8 cellular contexts compared by ENCODE assay signal in genomic region chr5:139668064-139668880, GRCh38. TPM values are rescaled to one million over a fixed set of nuclear protein-coding genes. Genes with fewer than 3 reads are reported as not detected.
DNase-seq lines count a peak whose midpoint lies in the region; ATAC-seq and TF ChIP-seq lines count a peak whose summit lies in the region.

No MANE protein-coding gene starts in this region.

- H3K4me2 ChIP-seq in osteoblast (ENCODE audit: insufficient read depth, low read length): peak overlapping the region; percentile 74

- H3K36me3 ChIP-seq in HUES6 (ENCODE audit: control insufficient read depth, insufficient read depth, low read length): peaks cover 2% of the 10 kb centered on the region; the same call in 1 of the 2 replicates
- H3K36me3 ChIP-seq in osteoblast (ENCODE audit: insufficient read depth, low read length): peaks cover 23% of the 10 kb centered on the region

- H3K4me1 Mint-ChIP-seq in activated T-cell treated with anti-CD3 and anti-CD28 coated beads, Interleukin-2, amount 50 U/mL, for 4 hours (ENCODE audit: low read depth): peaks cover 46% of the 10 kb centered on the region

- DNase-seq in COLO668 (lab: John Stamatoyannopoulos, UW; ENCODE audit: unreplicated experiment): peak; percentile 49
- DNase-seq in activated T-cell treated with anti-CD3 and anti-CD28 coated beads, Interleukin-2, amount 50 U/mL, for 4 hours: peak; percentile 42
- peak; percentile 39 for DNase-seq in fibroblast of mammary gland (ENCODE audit: low read depth)
- DNase-seq in osteoblast (ENCODE audit: insufficient read length, low spot score, missing footprints): peak; percentile 94
- DNase-seq in HPDE6-E6E7 (ENCODE audit: extremely low spot score): no peak
- DNase-seq in A172 (ENCODE audit: low spot score): no peak
- no peak for DNase-seq in DMS79 (lab: John Stamatoyannopoulos, UW)

- H3K27ac ChIP-seq in HUES6 (ENCODE audit: low read depth, low read length): 0 out of 2 replicates have a peak overlapping the region, but pooled peaks have one; percentile 43
- peak overlapping the region; percentile 87 for H3K27ac ChIP-seq in osteoblast (ENCODE audit: low read depth, low read length)

- peak overlapping the region; percentile 57 for H3K9ac ChIP-seq in HUES6 (ENCODE audit: low read length)

- H2AFZ ChIP-seq in osteoblast (ENCODE audit: low read length): no peak overlapping the region

- H3K27me3 Mint-ChIP-seq in activated T-cell treated with anti-CD3 and anti-CD28 coated beads, Interleukin-2, amount 50 U/mL, for 4 hours (ENCODE audit: low read depth): no peaks in the 10 kb centered on the region

- H3K4me3 Mint-ChIP-seq in activated T-cell treated with anti-CD3 and anti-CD28 coated beads, Interleukin-2, amount 50 U/mL, for 4 hours: peak overlapping the region; percentile 79

- H3K9me3 ChIP-seq in HUES6 (ENCODE audit: control insufficient read depth, insufficient read depth, low read depth, low read length) (no peaks in the 10 kb centered on the region), osteoblast (ENCODE audit: low read depth, low read length) (no peaks in the 10 kb centered on the region)

- no peaks in the 10 kb centered on the region for H3K9me3 Mint-ChIP-seq in activated T-cell treated with anti-CD3 and anti-CD28 coated beads, Interleukin-2, amount 50 U/mL, for 4 hours

- H3K36me3 Mint-ChIP-seq in activated T-cell treated with anti-CD3 and anti-CD28 coated beads, Interleukin-2, amount 50 U/mL, for 4 hours (ENCODE audit: insufficient read depth): no peaks in the 10 kb centered on the region

- peaks cover 68% of the 10 kb centered on the region for H4K20me1 ChIP-seq in osteoblast (ENCODE audit: insufficient read depth, low read length)

- H3K27me3 ChIP-seq in HUES6 (ENCODE audit: control insufficient read depth, insufficient read depth, low read length) (no peaks in the 10 kb centered on the region), osteoblast (ENCODE audit: insufficient read depth, low read length) (no peaks in the 10 kb centered on the region)

- peak; percentile 49 to 64 for ATAC-seq in activated T-cell treated with anti-CD3 and anti-CD28 coated beads, Interleukin-2, amount 50 U/mL, for 4 hours

- H3K4me1 ChIP-seq in HUES6 (ENCODE audit: control insufficient read depth, insufficient read depth, low read length) (peaks cover 77% of the 10 kb centered on the region), osteoblast (ENCODE audit: insufficient read depth, low read length) (peaks cover 93% of the 10 kb centered on the region)

- H3K79me2 ChIP-seq in osteoblast (ENCODE audit: insufficient read depth, low read length): peaks cover 99% of the 10 kb centered on the region

- H3K4me3 ChIP-seq in HUES6 (ENCODE audit: low read depth, low read length): peak overlapping the region; percentile 40
- peak overlapping the region; percentile 35 for H3K4me3 ChIP-seq in fibroblast of mammary gland (ENCODE audit: control insufficient read depth, low read depth, low read length)
- peak overlapping the region; percentile 60 for H3K4me3 ChIP-seq in osteoblast (ENCODE audit: insufficient read depth, low read length)

- no peak for TF ChIP-seq CTCF in fibroblast of mammary gland (conservative IDR thresholded peaks at IDR 0.05; ENCODE audit: control insufficient read depth, insufficient read depth, low read depth, low read length)
- no peak for TF ChIP-seq CTCF in osteoblast (IDR thresholded peaks at IDR 0.05; ENCODE audit: extremely low read depth, low read depth, low read length)

RNA-seq across cellular contexts. Expression of gene CXXC5, which starts 20.1 kb away (rescaled TPM):
- total RNA-seq in activated T-cell treated with anti-CD3 and anti-CD28 coated beads, Interleukin-2, amount 50 U/mL, for 4 hours: 1 to 10 TPM; 1.2 to 3.3 (median 1.4) TPM
- 186 and 210 TPM in 2 replicates for total RNA-seq in osteoblast
- total RNA-seq in A172 (2014; rRNA removed; shearing (Covaris generic)): 162 and 189 TPM in 2 replicates

Comparison
In these comparisons a context has a peak if more than half of its experiments do, and no peak if none do; other contexts are left out.
1. DNase-seq: peak in COLO668 (single experiment), activated T-cell treated with anti-CD3 and anti-CD28 coated beads, Interleukin-2, amount 50 U/mL, for 4 hours (single experiment), fibroblast of mammary gland (single experiment) and osteoblast (single experiment); none in HPDE6-E6E7 (single experiment), A172 (single experiment) and DMS79 (single experiment).
2. RNA of gene CXXC5, which starts 20.1 kb away (total RNA-seq): 162 to 189 TPM in A172 and 186 to 210 TPM in osteoblast; 1.2 to 3.3 TPM in activated T-cell treated with anti-CD3 and anti-CD28 coated beads, Interleukin-2, amount 50 U/mL, for 4 hours; every median in the first group is over 10 times any median in the second.
3. Peak in every context shown above with its lines, with median percentiles within 50 percentile points of each other: H3K4me3 ChIP-seq.